ENCODE assay signal across 11 cellular contexts in the genomic region with DNA sequence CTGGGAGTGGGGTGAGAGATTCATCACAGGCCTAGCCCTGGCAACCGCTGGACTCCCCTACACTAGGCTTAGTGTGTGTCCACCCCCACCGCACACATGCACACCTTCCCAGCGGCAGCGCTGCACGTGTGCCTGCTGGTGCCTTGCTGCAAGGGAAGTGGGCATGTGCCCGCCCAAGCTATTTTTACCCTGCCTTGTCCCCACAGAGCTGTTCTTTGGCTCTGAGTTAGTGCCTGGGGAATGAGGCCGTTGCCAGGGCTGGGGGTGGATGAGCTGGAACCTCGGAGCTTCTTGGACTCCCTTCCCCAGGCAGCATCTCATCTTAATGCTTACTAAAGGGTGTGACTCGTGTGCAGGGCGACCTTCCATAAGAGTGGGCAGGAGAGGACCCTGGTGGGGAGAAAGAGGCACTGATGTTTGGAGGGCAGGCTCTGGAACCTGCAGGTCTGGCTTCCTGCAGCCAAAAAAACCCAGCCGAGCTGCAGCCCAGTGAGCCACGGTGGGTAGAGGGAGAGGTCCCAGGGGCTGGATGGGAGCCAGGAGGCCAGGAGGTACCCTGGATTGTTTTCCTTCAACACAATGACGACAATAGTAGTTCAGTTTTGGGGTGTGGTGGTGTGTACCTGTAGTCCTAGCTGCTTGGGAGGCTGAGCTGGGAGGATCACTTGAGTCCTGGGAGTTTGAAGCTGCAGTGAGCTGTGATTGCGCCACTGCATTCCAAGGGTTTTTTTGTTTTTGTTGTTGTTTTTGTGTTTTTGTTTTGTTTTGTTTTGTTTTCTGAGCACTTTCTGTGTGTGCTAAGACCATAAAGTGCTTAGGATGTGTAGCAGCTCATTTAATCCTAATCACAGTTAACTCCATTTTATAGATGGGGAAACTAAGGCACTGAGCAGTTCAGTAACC.
DNase-seq lines count a peak whose midpoint lies in the region; ATAC-seq lines count a peak whose summit lies in the region.
"Had no signal": no experiment of that assay in that cellular context is flagged by ENCODE, and none has a peak within 500 bp of the region (broad histone marks: within the 10 kb centered on the region; RNA-seq: fewer than 3 reads in every experiment).

No MANE protein-coding gene starts in this region.

- H3K27ac Mint-ChIP-seq in activated naive CD8-positive, alpha-beta T cell treated with anti-CD3 and anti-CD28 coated beads, Interleukin-2, amount 50 U/mL, for 24 hours = peak overlapping the region; percentile 99

- ATAC-seq in activated T-cell treated with anti-CD3 and anti-CD28 coated beads, Interleukin-2, amount 50 U/mL, for 4 hours = no peak
- ATAC-seq in activated naive CD8-positive, alpha-beta T cell treated with anti-CD3 and anti-CD28 coated beads, Interleukin-2, amount 50 U/mL, for 24 hours = peak; percentile 20
- no peak for ATAC-seq in HG02623 (IDR thresholded peaks at IDR 0.05; ENCODE audit: unreplicated experiment)
- ATAC-seq in GM21619 (IDR thresholded peaks at IDR 0.05; ENCODE audit: unreplicated experiment) = no peak
- no peak for ATAC-seq in HG02840 (IDR thresholded peaks at IDR 0.05; ENCODE audit: low FRiP score, unreplicated experiment)

- no peaks in the 10 kb centered on the region for H3K9me3 Mint-ChIP-seq in activated T-cell treated with anti-CD3 and anti-CD28 coated beads, Interleukin-2, amount 50 U/mL, for 4 hours
- no peaks in the 10 kb centered on the region for H3K9me3 Mint-ChIP-seq in activated naive CD8-positive, alpha-beta T cell treated with anti-CD3 and anti-CD28 coated beads, Interleukin-2, amount 50 U/mL, for 24 hours

- H3K27ac ChIP-seq in layer of hippocampus (ENCODE audit: low read depth, low read length) = peak overlapping the region; percentile 75

- no peaks in the 10 kb centered on the region for H3K36me3 Mint-ChIP-seq in activated T-cell treated with anti-CD3 and anti-CD28 coated beads, Interleukin-2, amount 50 U/mL, for 4 hours (ENCODE audit: insufficient read depth)
- H3K36me3 Mint-ChIP-seq in activated naive CD8-positive, alpha-beta T cell treated with anti-CD3 and anti-CD28 coated beads, Interleukin-2, amount 50 U/mL, for 24 hours (ENCODE audit: low read depth) = peaks cover 2% of the 10 kb centered on the region

- H3K27me3 ChIP-seq in layer of hippocampus (ENCODE audit: control insufficient read depth, insufficient read depth, low read length) = no peaks in the 10 kb centered on the region

- no peaks in the 10 kb centered on the region for H3K27me3 Mint-ChIP-seq in activated T-cell treated with anti-CD3 and anti-CD28 coated beads, Interleukin-2, amount 50 U/mL, for 4 hours (ENCODE audit: low read depth)
- H3K27me3 Mint-ChIP-seq in activated naive CD8-positive, alpha-beta T cell treated with anti-CD3 and anti-CD28 coated beads, Interleukin-2, amount 50 U/mL, for 24 hours = no peaks in the 10 kb centered on the region

- peaks cover 60% of the 10 kb centered on the region for H3K4me1 Mint-ChIP-seq in activated T-cell treated with anti-CD3 and anti-CD28 coated beads, Interleukin-2, amount 50 U/mL, for 4 hours (ENCODE audit: low read depth)
- peaks cover 62% of the 10 kb centered on the region for H3K4me1 Mint-ChIP-seq in activated naive CD8-positive, alpha-beta T cell treated with anti-CD3 and anti-CD28 coated beads, Interleukin-2, amount 50 U/mL, for 24 hours

- DNase-seq in activated T-cell treated with anti-CD3 and anti-CD28 coated beads, Interleukin-2, amount 50 U/mL, for 4 hours = no peak
- DNase-seq in activated T-cell treated with anti-CD3 and anti-CD28 coated beads, Interleukin-2, amount 50 U/mL, for 1 hour = no peak
- DNase-seq in activated naive CD8-positive, alpha-beta T cell treated with anti-CD3 and anti-CD28 coated beads, Interleukin-2, amount 50 U/mL, for 24 hours = peak; percentile 43
- DNase-seq in superior temporal gyrus (ENCODE audit: extremely low spot score) = peak; percentile 76
- DNase-seq: mammary epithelial cell; NCI-H2081 treated with DMSO at 0.1 percent for 48 hours; stimulated activated CD4-positive, alpha-beta T cell treated with anti-CD3 and anti-CD28 coated beads, Interleukin-4, amount 100 ng/mL, for 4 hours had no signal

- peak overlapping the region; percentile 95 for H3K4me3 Mint-ChIP-seq in activated T-cell treated with anti-CD3 and anti-CD28 coated beads, Interleukin-2, amount 50 U/mL, for 4 hours
- peak overlapping the region; percentile 82 for H3K4me3 Mint-ChIP-seq in activated naive CD8-positive, alpha-beta T cell treated with anti-CD3 and anti-CD28 coated beads, Interleukin-2, amount 50 U/mL, for 24 hours

Comparison
In these comparisons a context has a peak if more than half of its experiments do, and no peak if none do; other contexts are left out.
1. DNase-seq: peak in activated naive CD8-positive, alpha-beta T cell treated with anti-CD3 and anti-CD28 coated beads, Interleukin-2, amount 50 U/mL, for 24 hours (single experiment) and superior temporal gyrus (single experiment); none in activated T-cell treated with anti-CD3 and anti-CD28 coated beads, Interleukin-2, amount 50 U/mL, for 4 hours (single experiment) and activated T-cell treated with anti-CD3 and anti-CD28 coated beads, Interleukin-2, amount 50 U/mL, for 1 hour (single experiment).